In the genomic region with DNA sequence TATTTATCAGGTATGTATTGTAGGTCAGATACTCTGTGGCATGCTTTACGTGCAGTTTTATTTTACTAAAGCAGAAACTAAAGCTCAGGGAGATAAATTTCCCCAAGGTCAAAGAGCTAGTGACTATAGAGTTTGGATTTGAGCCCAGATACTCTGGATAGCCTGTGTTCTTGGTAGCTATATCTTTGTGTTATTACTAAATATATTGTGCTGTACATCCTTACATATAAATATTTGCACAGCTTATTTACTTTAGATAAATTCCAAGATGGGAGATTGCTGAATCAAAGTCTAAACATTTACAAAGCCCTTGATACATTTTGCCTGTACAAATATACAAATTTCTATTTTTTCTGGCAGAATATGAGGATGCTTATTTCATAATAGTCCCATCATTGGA, we compare ENCODE assay signal across 25 cellular contexts.
A peak's percentile ranks its signal among the peaks of the same experiment; 100 is the strongest.
DNase-seq lines count a peak whose midpoint lies in the region; TF ChIP-seq lines count a peak whose summit lies in the region.
"Had no signal": no experiment of that assay in that cellular context is flagged by ENCODE, and none has a peak within 500 bp of the region (broad histone marks: within the 10 kb centered on the region; RNA-seq: fewer than 3 reads in every experiment).

No MANE protein-coding gene starts in this region.

- H3K36me3 ChIP-seq in mammary epithelial cell (ENCODE audit: insufficient read depth, low read length) (no peaks in the 10 kb centered on the region), HAP-1 (replicated peaks) (no peaks in the 10 kb centered on the region)
- H3K36me3 ChIP-seq: gastroesophageal sphincter, prostate gland, spleen, thoracic aorta had no signal

- no peaks in the 10 kb centered on the region for H4K20me1 ChIP-seq in mammary epithelial cell (ENCODE audit: insufficient read depth, low read length)

- in situ Hi-C loops in mammary epithelial cell (cut with MboI; ENCODE audit: low sequenced_read_pairs in 2 of 2) (no loop called here), HAP-1 (cut with MboI; ENCODE audit: low sequenced_read_pairs) (no loop called here)

- H3K27ac ChIP-seq in mammary epithelial cell (ENCODE audit: insufficient read depth, low read depth, low read length), result no peak overlapping the region
- H3K27ac ChIP-seq: gastroesophageal sphincter, HL-60, prostate gland, spleen, thoracic aorta had no signal

- intact Hi-C loops in mammary epithelial cell (cut with micrococcal nuclease), result no loop called here

- no peak overlapping the region for H3K4me2 ChIP-seq in mammary epithelial cell (ENCODE audit: insufficient read depth, low read depth, low read length)

- dilution Hi-C loops in mammary epithelial cell (cut with HindIII; ENCODE audit: low sequenced_read_pairs), result no loop called here

- H3K9me3 ChIP-seq in mammary epithelial cell (replicated peaks; ENCODE audit: insufficient read depth, low read length) (no peaks in the 10 kb centered on the region), HAP-1 (no peaks in the 10 kb centered on the region)
- H3K9me3 ChIP-seq: gastroesophageal sphincter, prostate gland, spleen, thoracic aorta had no signal

- DNase-seq in DMS53 (lab: John Stamatoyannopoulos, UW) (peak; percentile 57), LNCaP clone FGC (ENCODE audit: low read depth) (peak; percentile 93), cardiac fibroblast (ENCODE audit: low read depth in 2 of 2) (peak; percentile 8 to 68), left kidney (ENCODE audit: low read depth, low spot score) (peak; percentile 43), T-helper 1 cell (no peak), mammary epithelial cell (no peak), COLO829 (ENCODE audit: low spot score) (no peak), HAP-1 (ENCODE audit: low spot score in 2 of 2) (no peak)
- DNase-seq: activated CD4-positive, alpha-beta memory T cell treated with anti-CD3 and anti-CD28 coated beads for 36 hours; activated effector memory CD4-positive, alpha-beta T cell treated with Interleukin-2 at 50 U/mL for 16 hours; CD4-positive, alpha-beta T cell; dermis blood vessel endothelial cell; DMS153; islet precursor cell; NCI-H1417 treated with DMSO at 0.1 percent for 48 hours; NCI-H524 treated with DMSO at 0.1 percent for 48 hours; spleen; stimulated activated CD4-positive, alpha-beta T cell treated with anti-CD3 and anti-CD28 coated beads, Interleukin-4, amount 100 ng/mL, for 24 hours; stimulated activated naive CD4-positive, alpha-beta T cell treated with Interleukin-2 at 50 U/mL for 16 hours had no signal

- no peaks in the 10 kb centered on the region for H3K27me3 ChIP-seq in mammary epithelial cell (ENCODE audit: insufficient read depth, low read length)
- no peaks in the 10 kb centered on the region for H3K27me3 ChIP-seq in HAP-1 (ENCODE audit: low read depth)
- H3K27me3 ChIP-seq: gastroesophageal sphincter, spleen had no signal

- CTCF ChIA-PET in mammary epithelial cell (lab: Charles Lee; ENCODE audit: low non-redundant PET), result no interaction called here

- no TSS peak for BruUV-seq in mammary epithelial cell (replicated peaks; lab: Mats Ljungman, UMichigan)

- H3K9ac ChIP-seq in mammary epithelial cell (ENCODE audit: insufficient read depth, low read length), result no peak overlapping the region

- H3K4me3 ChIP-seq in LNCaP clone FGC (ENCODE audit: low read depth, low read length), result no peak overlapping the region
- no peak overlapping the region for H3K4me3 ChIP-seq in cardiac fibroblast (replicated peaks in 1 of 2; ENCODE audit: low read depth in 2 of 2, low read length in 2 of 2)
- H3K4me3 ChIP-seq in mammary epithelial cell (replicated peaks in 1 of 3; ENCODE audit: insufficient read depth in 1 of 3, low read depth in 2 of 3, low read length in 3 of 3), result no peak overlapping the region
- no peak overlapping the region for H3K4me3 ChIP-seq in HAP-1
- H3K4me3 ChIP-seq: gastroesophageal sphincter, GM12878, lung, prostate gland, spleen, thoracic aorta had no signal

- H3K4me1 ChIP-seq in mammary epithelial cell (ENCODE audit: insufficient read depth, low read length), result no peaks in the 10 kb centered on the region
- peaks cover 19% of the 10 kb centered on the region for H3K4me1 ChIP-seq in HAP-1
- H3K4me1 ChIP-seq: prostate gland, spleen had no signal

- 44% methylated on average over 1 of the region's 1 CpG for WGBS in mammary epithelial cell (ENCODE audit: low coverage, missing lambda C conversion rate)

- H2AFZ ChIP-seq in mammary epithelial cell (ENCODE audit: low read depth, low read length), result no peak overlapping the region

- TF ChIP-seq CTCF in LNCaP clone FGC (IDR thresholded peaks at IDR 0.05; ENCODE audit: control insufficient read depth, extremely low read depth, insufficient read depth) (no peak), cardiac fibroblast (IDR thresholded peaks at IDR 0.05; ENCODE audit: low read depth, low read length) (no peak), mammary epithelial cell (conservative IDR thresholded peaks at IDR 0.05 in 1 of 2, IDR thresholded peaks at IDR 0.05 in 1 of 2; ENCODE audit: extremely low read depth in 1 of 2, insufficient read depth in 1 of 2, low read depth in 1 of 2, low read length in 2 of 2) (no peak)

- H3K79me2 ChIP-seq in mammary epithelial cell (ENCODE audit: insufficient read depth, low read length), result no peaks in the 10 kb centered on the region

Comparison
In these comparisons a context has a peak if more than half of its experiments do, and no peak if none do; other contexts are left out.
1. DNase-seq: peak in DMS53 (single experiment), LNCaP clone FGC (single experiment), cardiac fibroblast (2 of 2) and left kidney (single experiment); none in T-helper 1 cell (0 of 5), mammary epithelial cell (single experiment), COLO829 (single experiment) and HAP-1 (0 of 2).